In genomic region chr4:187227907-187228699, GRCh38 we compare ENCODE assay signal across 20 cellular contexts.
A peak's percentile ranks its signal among the peaks of the same experiment; 100 is the strongest.
DNase-seq lines count a peak whose midpoint lies in the region; ATAC-seq and TF ChIP-seq lines count a peak whose summit lies in the region.
"Had no signal": no experiment of that assay in that cellular context is flagged by ENCODE, and none has a peak within 500 bp of the region (broad histone marks: within the 10 kb centered on the region; RNA-seq: fewer than 3 reads in every experiment).

No MANE protein-coding gene starts in this region.

- peaks cover 5% of the 10 kb centered on the region for H3K4me1 Mint-ChIP-seq in MCF 10A (ENCODE audit: insufficient read depth, unreplicated experiment)
- H3K4me1 Mint-ChIP-seq in endothelial cell (ENCODE audit: unreplicated experiment) = peaks cover 8% of the 10 kb centered on the region
- peaks cover 31% of the 10 kb centered on the region for H3K4me1 Mint-ChIP-seq in mesothelial cell of epicardium

- intact Hi-C loops in MCF 10A (cut with micrococcal nuclease) = no loop called here
- intact Hi-C loops in posterior vena cava (cut with DNase I) = no loop called here

- H3K27ac Mint-ChIP-seq in MCF 10A (ENCODE audit: low read depth, unreplicated experiment) = no peak overlapping the region
- H3K27ac Mint-ChIP-seq in endothelial cell (ENCODE audit: unreplicated experiment) = peak overlapping the region; percentile 65
- peak overlapping the region; percentile 26 for H3K27ac Mint-ChIP-seq in mesothelial cell of epicardium
- H3K27ac Mint-ChIP-seq: T-helper 1 cell treated with Interleukin-12 subunit alpha and Interleukin-12 subunit beta and Interleukin-4 antibody, amounts not matched to agents 30 μg/mL and 1 μg/mL, for 36 hours had no signal

- TF ChIP-seq CTCF in MCF 10A (IDR thresholded peaks at IDR 0.05; ENCODE audit: unreplicated experiment) (no peak), endothelial cell (IDR thresholded peaks at IDR 0.05; ENCODE audit: unreplicated experiment) (no peak), mesothelial cell of epicardium (IDR thresholded peaks at IDR 0.05; ENCODE audit: unreplicated experiment) (no peak)

- DNase-seq in T47D (ENCODE audit: low read depth in 1 of 2, low spot score in 1 of 2) (peak; percentile 30 to 85), MCF 10A (ENCODE audit: unreplicated experiment) (no peak), endothelial cell (ENCODE audit: low spot score) (no peak), mesothelial cell of epicardium (ENCODE audit: low spot score in 2 of 2, unreplicated experiment in 2 of 2) (no peak), NCI-H69 (lab: John Stamatoyannopoulos, UW) (no peak), activated gamma-delta T cell treated with Interleukin-2 at 50 U/mL for 16 hours (no peak), posterior vena cava (ENCODE audit: low spot score) (no peak)
- DNase-seq: activated CD4-positive, alpha-beta T cell treated with anti-CD3 and anti-CD28 coated beads, Interleukin-2, amount 50 U/mL, for 48 hours; activated gamma-delta T cell; activated T-cell treated with anti-CD3 and anti-CD28 coated beads for 4 hours; adrenal gland; BE2C; glutamatergic neuron; left ventricle myocardium inferior; mucosa of descending colon; NCI-H146; NCI-H774; WERI-Rb-1 had no signal

- H3K36me3 Mint-ChIP-seq in MCF 10A (ENCODE audit: insufficient read depth, unreplicated experiment) (no peaks in the 10 kb centered on the region), endothelial cell (ENCODE audit: low read depth, unreplicated experiment) (no peaks in the 10 kb centered on the region), mesothelial cell of epicardium (no peaks in the 10 kb centered on the region)

- no TSS peak for BruUV-seq in MCF 10A (replicated peaks; lab: Mats Ljungman, UMichigan)

- ATAC-seq in HG02588 (IDR thresholded peaks at IDR 0.05; ENCODE audit: unreplicated experiment) = no peak
- ATAC-seq: mucosa of descending colon had no signal

- H3K4me3 Mint-ChIP-seq in MCF 10A (ENCODE audit: unreplicated experiment) = no peak overlapping the region
- no peak overlapping the region for H3K4me3 Mint-ChIP-seq in endothelial cell (ENCODE audit: unreplicated experiment)
- no peak overlapping the region for H3K4me3 Mint-ChIP-seq in mesothelial cell of epicardium
- H3K4me3 Mint-ChIP-seq: T-helper 1 cell treated with Interleukin-12 subunit alpha and Interleukin-12 subunit beta and Interleukin-4 antibody, amounts not matched to agents 30 μg/mL and 1 μg/mL, for 36 hours had no signal

- POLR2A ChIA-PET in MCF 10A (lab: Yijun Ruan, JAX) = interaction anchor here (0.7 kb wide), 2 partner anchors 100 to 288 kb away, joined by 3 read pairs; no protein-coding TSS in a partner anchor

- H3K27me3 Mint-ChIP-seq in MCF 10A (ENCODE audit: insufficient read depth, unreplicated experiment) (no peaks in the 10 kb centered on the region), endothelial cell (ENCODE audit: unreplicated experiment) (no peaks in the 10 kb centered on the region), mesothelial cell of epicardium (ENCODE audit: low read depth) (no peaks in the 10 kb centered on the region)

- no peaks in the 10 kb centered on the region for H3K9me3 Mint-ChIP-seq in MCF 10A (ENCODE audit: unreplicated experiment)
- no peaks in the 10 kb centered on the region for H3K9me3 Mint-ChIP-seq in endothelial cell (ENCODE audit: unreplicated experiment)
- H3K9me3 Mint-ChIP-seq in mesothelial cell of epicardium = peaks cover 7% of the 10 kb centered on the region

- CTCF ChIA-PET in MCF 10A (lab: Yijun Ruan, JAX) = no interaction called here

- in situ Hi-C loops in T47D (cut with HindIII; ENCODE audit: low pct_unique_long_range_greater_than_20kb, low sequenced_read_pairs) = no loop called here

Comparison
In these comparisons a context has a peak if more than half of its experiments do, and no peak if none do; other contexts are left out.
1. DNase-seq: peak in T47D (2 of 2); none in MCF 10A (single experiment), endothelial cell (single experiment), mesothelial cell of epicardium (0 of 2), NCI-H69 (single experiment), activated gamma-delta T cell treated with Interleukin-2 at 50 U/mL for 16 hours (single experiment) and posterior vena cava (single experiment).